In genomic region chr7:121301441-121302213, GRCh38 we compare ENCODE assay signal across 1 cellular context.
TF ChIP-seq lines count a peak whose summit lies in the region.

No MANE protein-coding gene starts in this region.

TF ChIP-seq in GM23338, 12 proteins besides CTCF, POLR2A, EP300 and RAD21 (continued from another document):
- TF ChIP-seq REST (IDR thresholded peaks at IDR 0.05; ENCODE audit: unreplicated experiment) (no peak), ZNF331 (CRISPR knock-in tag; IDR thresholded peaks at IDR 0.05; ENCODE audit: low read depth) (no peak)
